In genomic region chr2:28601612-28602011, GRCh38 we compare ENCODE assay signal across 18 cellular contexts.
DNase-seq lines count a peak whose midpoint lies in the region; ATAC-seq, FAIRE-seq and TF ChIP-seq lines count a peak whose summit lies in the region.
"Had no signal": no experiment of that assay in that cellular context is flagged by ENCODE, and none has a peak within 500 bp of the region (broad histone marks: within the 10 kb centered on the region; RNA-seq: fewer than 3 reads in every experiment).

No MANE protein-coding gene starts in this region.

- H3K4me1 ChIP-seq in K562 (replicated peaks in 1 of 2; ENCODE audit: control insufficient read depth in 2 of 2, insufficient read depth in 2 of 2, low read length in 2 of 2) (no peaks in the 10 kb centered on the region), tibial artery (peaks cover 0 to 29% (median 19%) of the 10 kb centered on the region in 4 donors)

- TF ChIP-seq RAD21 in K562 (CRISPR knock-in tag; conservative IDR thresholded peaks at IDR 0.05 in 1 of 2, IDR thresholded peaks at IDR 0.05 in 1 of 2): no peak

- no peak overlapping the region for H3K4me3 ChIP-seq in K562
- peak overlapping the region; percentile 14 to 23 for H3K4me3 ChIP-seq in tibial artery
- H3K4me3 ChIP-seq: cardiac muscle cell, smooth muscle cell had no signal

- H3K36me3 ChIP-seq in K562 (ENCODE audit: control insufficient read depth, insufficient read depth, low read length) (no peaks in the 10 kb centered on the region), tibial artery (no peaks in the 10 kb centered on the region)
- H3K36me3 ChIP-seq: cardiac muscle cell had no signal

- 15% methylated on average over 2 of the region's 2 CpGs for WGBS in K562 (ENCODE audit: insufficient coverage, low coverage, missing lambda C conversion rate)

- CTCF ChIA-PET in K562 (lab: Yijun Ruan, JAX; ENCODE audit: low intra/inter-chr PET ratio): no interaction called here

- TF ChIP-seq POLR2A in K562 (conservative IDR thresholded peaks at IDR 0.05): no peak

- H3K9me1 ChIP-seq in K562 (ENCODE audit: control insufficient read depth, insufficient read depth, low read length): peaks cover 4% of the 10 kb centered on the region

- no TSS peak for BruUV-seq in K562 (replicated peaks; lab: Mats Ljungman, UMichigan)

- H3K79me2 ChIP-seq in K562 (ENCODE audit: control insufficient read depth, insufficient read depth, low read length): no peaks in the 10 kb centered on the region

- POLR2A ChIA-PET in K562 (lab: Yijun Ruan, JAX): no interaction called here

- peak; percentile 52 for DNase-seq in SIG-M5 treated with dmso at 0.1 percent for 504 hours (lab: John Stamatoyannopoulos, UW; ENCODE audit: unreplicated experiment)
- no peak for DNase-seq in SIG-M5 (lab: John Stamatoyannopoulos, UW)
- DNase-seq in K562 (ENCODE audit: extremely low read depth in 1 of 4, low spot score in 3 of 4): no peak
- peak; percentile 60 for DNase-seq in medulla oblongata (ENCODE audit: extremely low spot score)
- no peak for DNase-seq in tibial artery
- no peak for DNase-seq in activated effector memory CD4-positive, alpha-beta T cell treated with anti-CD3 and anti-CD28 coated beads, Interleukin-2, amount 50 U/mL, for 16 hours
- DNase-seq in activated naive CD4-positive, alpha-beta T cell (lab: John Stamatoyannopoulos, UW): no peak
- DNase-seq: activated naive CD8-positive, alpha-beta T cell treated with anti-CD3 and anti-CD28 coated beads for 36 hours; CD4-positive, alpha-beta memory T cell; HCEC 1CT; KG1; NCI-H446 treated with DMSO at 0.1 percent for 48 hours; SW 1271 had no signal

- FAIRE-seq in K562 (lab: Jason Lieb, UNC): no peak

- ATAC-seq in K562: no peak
- ATAC-seq in GM21529 (IDR thresholded peaks at IDR 0.05; ENCODE audit: unreplicated experiment): no peak
- ATAC-seq: activated CD4-positive, CD25-positive, alpha-beta regulatory T cell treated with anti-CD3 and anti-CD28 coated beads, Interleukin-2, amount 50 U/mL, for 24 hours had no signal

- no peak for TF ChIP-seq EP300 in K562 (IDR thresholded peaks at IDR 0.05; ENCODE audit: low read length)

- H3K9me3 ChIP-seq in K562 (replicated peaks; ENCODE audit: control insufficient read depth, insufficient read depth, low read depth, low read length) (no peaks in the 10 kb centered on the region), tibial artery (no peaks in the 10 kb centered on the region)

- H3K27me3 ChIP-seq in K562 (ENCODE audit: control insufficient read depth in 2 of 2, insufficient read depth in 2 of 2, low read length in 2 of 2) (peaks cover 9 to 61% of the 10 kb centered on the region in 2 experiments; a peak in 4 of 5 replicates), tibial artery (no peaks in the 10 kb centered on the region)
- H3K27me3 ChIP-seq: cardiac muscle cell had no signal

- H3K27ac ChIP-seq in K562 (ENCODE audit: extremely low read depth, low read depth, low read length): no peak overlapping the region
- no peak overlapping the region for H3K27ac ChIP-seq in tibial artery
- H3K27ac ChIP-seq: 22Rv1, cardiac muscle cell had no signal

- no peak overlapping the region for H2AFZ ChIP-seq in K562 (ENCODE audit: low read depth, low read length)

- H3K4me2 ChIP-seq in K562 (ENCODE audit: insufficient read depth, low read length): no peak overlapping the region
- H3K4me2 ChIP-seq: smooth muscle cell had no signal

- H4K20me1 ChIP-seq in K562 (replicated peaks; ENCODE audit: control insufficient read depth, insufficient read depth, low read length): no peaks in the 10 kb centered on the region

- TF ChIP-seq CTCF in K562 (IDR thresholded peaks at IDR 0.05 in 2 of 3, conservative IDR thresholded peaks at IDR 0.05 in 1 of 3; ENCODE audit: insufficient read depth in 2 of 3, low read depth in 1 of 3, low read length in 3 of 3) (no peak), tibial artery (IDR thresholded peaks at IDR 0.05) (no peak)

- no peak overlapping the region for H3K9ac ChIP-seq in K562 (ENCODE audit: insufficient read depth in 1 of 2, low read depth in 2 of 2, low read length in 2 of 2)

- intact Hi-C loops in K562 (cut with micrococcal nuclease) (no loop called here), tibial artery (cut with DNase I; ENCODE audit: low total_unique reads) (loop anchor here (2.0 kb wide), 1 partner anchor 73 kb away; no protein-coding TSS in a partner anchor)

- in situ Hi-C loops in K562 (cut with MboI): no loop called here

TF ChIP-seq in K562, 482 proteins besides CTCF, POLR2A, EP300 and RAD21:
- TF ChIP-seq, protein P1, sequence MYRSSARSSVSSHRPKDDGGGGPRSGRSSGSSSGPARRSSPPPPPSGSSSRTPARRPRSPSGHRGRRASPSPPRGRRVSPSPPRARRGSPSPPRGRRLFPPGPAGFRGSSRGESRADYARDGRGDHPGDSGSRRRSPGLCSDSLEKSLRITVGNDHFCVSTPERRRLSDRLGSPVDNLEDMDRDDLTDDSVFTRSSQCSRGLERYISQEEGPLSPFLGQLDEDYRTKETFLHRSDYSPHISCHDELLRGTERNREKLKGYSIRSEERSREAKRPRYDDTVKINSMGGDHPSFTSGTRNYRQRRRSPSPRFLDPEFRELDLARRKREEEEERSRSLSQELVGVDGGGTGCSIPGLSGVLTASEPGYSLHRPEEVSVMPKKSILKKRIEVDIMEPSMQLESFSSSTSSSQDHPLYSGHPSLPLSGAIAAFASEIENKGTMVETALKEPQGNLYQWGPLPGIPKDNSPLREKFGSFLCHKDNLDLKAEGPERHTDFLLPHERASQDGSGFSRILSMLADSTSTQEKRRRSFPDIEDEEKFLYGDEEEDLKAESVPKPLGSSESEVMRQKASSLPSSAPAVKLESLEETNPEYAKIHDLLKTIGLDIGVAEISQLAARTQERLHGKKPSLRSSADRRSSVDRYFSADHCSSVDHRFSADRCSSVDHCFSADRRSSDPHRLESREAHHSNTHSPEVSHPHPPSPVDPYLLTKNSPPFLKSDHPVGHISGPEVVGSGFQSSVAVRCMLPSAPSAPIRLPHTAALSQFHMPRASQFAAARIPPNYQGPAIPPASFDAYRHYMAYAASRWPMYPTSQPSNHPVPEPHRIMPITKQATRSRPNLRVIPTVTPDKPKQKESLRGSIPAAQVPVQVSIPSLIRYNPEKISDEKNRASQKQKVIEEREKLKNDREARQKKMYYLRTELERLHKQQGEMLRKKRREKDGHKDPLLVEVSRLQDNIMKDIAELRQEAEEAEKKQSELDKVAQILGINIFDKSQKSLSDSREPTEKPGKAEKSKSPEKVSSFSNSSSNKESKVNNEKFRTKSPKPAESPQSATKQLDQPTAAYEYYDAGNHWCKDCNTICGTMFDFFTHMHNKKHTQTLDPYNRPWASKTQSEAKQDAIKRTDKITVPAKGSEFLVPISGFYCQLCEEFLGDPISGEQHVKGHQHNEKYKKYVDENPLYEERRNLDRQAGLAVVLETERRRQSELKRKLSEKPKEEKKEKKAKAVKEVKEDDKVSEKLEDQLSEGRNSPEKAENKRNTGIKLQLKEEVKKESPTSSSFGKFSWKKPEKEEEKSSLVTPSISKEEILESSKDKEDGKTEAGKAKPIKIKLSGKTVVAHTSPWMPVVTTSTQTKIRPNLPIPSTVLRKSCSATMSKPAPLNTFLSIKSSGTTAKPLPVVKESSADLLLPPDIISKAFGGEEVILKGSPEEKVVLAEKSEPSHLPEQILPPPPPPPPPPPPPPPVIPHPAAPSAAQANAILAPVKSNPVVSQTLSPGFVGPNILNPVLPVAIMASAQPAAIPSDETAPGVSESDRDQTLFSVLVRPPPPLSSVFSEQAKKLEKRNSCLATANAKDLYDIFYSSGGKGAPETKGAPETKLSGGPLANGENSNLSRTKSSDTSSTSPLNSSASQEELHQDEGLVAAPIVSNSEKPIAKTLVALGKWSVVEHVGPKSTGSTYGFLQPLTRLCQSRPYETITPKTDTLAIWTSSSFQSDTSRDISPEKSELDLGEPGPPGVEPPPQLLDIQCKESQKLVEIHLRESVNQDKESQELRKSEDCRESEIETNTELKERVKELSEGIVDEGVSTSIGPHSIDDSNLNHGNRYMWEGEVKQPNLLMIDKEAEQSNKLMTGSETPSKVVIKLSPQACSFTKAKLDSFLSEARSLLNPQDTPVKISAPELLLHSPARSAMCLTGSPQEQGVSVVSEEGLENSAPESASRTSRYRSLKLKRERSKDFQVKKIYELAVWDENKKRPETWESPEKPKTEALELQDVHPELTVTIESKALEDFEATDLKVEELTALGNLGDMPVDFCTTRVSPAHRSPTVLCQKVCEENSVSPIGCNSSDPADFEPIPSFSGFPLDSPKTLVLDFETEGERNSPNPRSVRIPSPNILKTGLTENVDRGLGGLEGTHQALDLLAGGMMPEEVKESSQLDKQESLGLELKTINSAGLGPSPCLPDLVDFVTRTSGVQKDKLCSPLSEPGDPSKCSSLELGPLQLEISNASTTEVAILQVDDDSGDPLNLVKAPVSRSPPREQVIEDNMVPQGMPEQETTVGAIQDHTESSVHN (IDR thresholded peaks at IDR 0.05; ENCODE audit: borderline replicate concordance in 1 of 2, low read depth in 1 of 2): no peak
- TF ChIP-seq SPI1 (IDR thresholded peaks at IDR 0.05; ENCODE audit: borderline replicate concordance, low read depth, low read length): peak; percentile 39; the same call in 1 of the 2 replicates
- no peak for TF ChIP-seq BRD4 (IDR thresholded peaks at IDR 0.05)

Comparison
In these comparisons a context has a peak if more than half of its experiments do, and no peak if none do; other contexts are left out.
1. DNase-seq: peak in SIG-M5 treated with dmso at 0.1 percent for 504 hours (single experiment) and medulla oblongata (single experiment); none in SIG-M5 (single experiment), K562 (0 of 4), tibial artery (0 of 2), activated effector memory CD4-positive, alpha-beta T cell treated with anti-CD3 and anti-CD28 coated beads, Interleukin-2, amount 50 U/mL, for 16 hours (single experiment) and activated naive CD4-positive, alpha-beta T cell (0 of 4).